Comparison of ENCODE assay signal across 8 cellular contexts in the genomic region with DNA sequence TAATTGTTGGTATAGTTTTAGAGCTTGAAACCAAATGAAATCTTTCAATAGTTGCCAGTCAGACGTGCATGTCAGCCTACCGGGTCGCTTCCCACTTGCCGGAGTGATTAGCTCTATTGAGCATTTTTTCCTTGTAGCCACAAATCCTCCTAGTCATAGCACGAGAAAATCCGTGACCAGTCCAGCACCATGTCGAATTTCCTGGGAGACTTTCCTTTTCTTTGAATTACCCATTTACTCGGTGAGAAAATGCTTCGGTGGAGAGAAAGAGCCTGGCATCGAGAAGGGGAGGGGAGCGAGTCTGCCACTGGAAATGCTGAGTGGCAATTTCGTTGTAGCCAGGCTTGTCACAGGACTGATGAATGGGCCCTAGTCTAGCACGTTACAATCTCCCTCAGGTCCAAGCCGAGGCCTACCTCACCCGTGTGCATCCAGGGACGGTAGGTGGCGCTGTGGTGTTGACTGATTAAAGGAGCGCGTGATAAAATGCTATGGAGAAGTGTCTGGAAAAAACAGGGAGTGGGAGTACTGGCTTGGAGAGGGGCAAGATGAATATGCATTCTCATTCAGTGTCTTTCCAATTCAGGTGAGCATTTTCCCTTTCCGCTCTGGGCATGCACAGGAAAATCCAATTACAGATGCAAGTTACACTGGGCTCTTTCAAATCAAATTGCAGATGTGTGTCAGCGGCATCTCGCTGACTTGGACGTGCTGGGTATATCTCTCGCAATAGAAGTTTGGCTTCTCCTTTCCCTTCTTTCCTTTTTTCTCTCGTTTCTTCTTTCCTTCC.
DNase-seq lines count a peak whose midpoint lies in the region; ATAC-seq, FAIRE-seq and TF ChIP-seq lines count a peak whose summit lies in the region.

No MANE protein-coding gene starts in this region.

- DNase-seq in D721Med (ENCODE audit: insufficient read length, low spot score) (no peak), HuH-7.5 (ENCODE audit: low spot score) (peak; percentile 44), SHP77 treated with DMSO at 0.1 percent for 48 hours (lab: John Stamatoyannopoulos, UW) (peak; percentile 87), glomerular visceral epithelial cell (ENCODE audit: extremely low spot score) (peak; percentile 39), posterior vena cava (ENCODE audit: low spot score) (peak; percentile 90), vagina (ENCODE audit: extremely low spot score in 2 of 2) (no peak)
- peak; percentile 28 for DNase-seq in activated gamma-delta T cell treated with anti-CD3 and anti-CD28 coated beads, Interleukin-2, amount 50 U/mL, for 16 hours (ENCODE audit: low read depth)

- FAIRE-seq in D721Med (lab: Jason Lieb, UNC) = peak; percentile 91

- H3K4me3 ChIP-seq in vagina = no peak overlapping the region

- H3K36me3 ChIP-seq in vagina = no peaks in the 10 kb centered on the region

- TF ChIP-seq CTCF in D721Med (IDR thresholded peaks at IDR 0.05; ENCODE audit: insufficient read depth, missing control alignments) (peak; percentile 94), vagina (IDR thresholded peaks at IDR 0.05) (peak; percentile 18 to 61 (median 59))

- no peaks in the 10 kb centered on the region for H3K4me1 ChIP-seq in vagina

- no peaks in the 10 kb centered on the region for H3K27me3 ChIP-seq in vagina

- no peak for TF ChIP-seq POLR2A in vagina (IDR thresholded peaks at IDR 0.05)

- no peak overlapping the region for H3K27ac ChIP-seq in vagina

- H3K9me3 ChIP-seq in vagina = no peaks in the 10 kb centered on the region

- peak; percentile 48 for ATAC-seq in GM21423 (IDR thresholded peaks at IDR 0.05; ENCODE audit: unreplicated experiment)

- intact Hi-C loops in posterior vena cava (cut with DNase I) (no loop called here), vagina (cut with DNase I) (no loop called here)

Comparison
In these comparisons a context has a peak if more than half of its experiments do, and no peak if none do; other contexts are left out.
1. DNase-seq: peak in HuH-7.5 (single experiment), SHP77 treated with DMSO at 0.1 percent for 48 hours (single experiment), activated gamma-delta T cell treated with anti-CD3 and anti-CD28 coated beads, Interleukin-2, amount 50 U/mL, for 16 hours (single experiment), glomerular visceral epithelial cell (single experiment) and posterior vena cava (single experiment); none in D721Med (single experiment) and vagina (0 of 2).